ENCODE assay signal across 15 cellular contexts in genomic region chr12:114685869-114686268, GRCh38. TPM values are rescaled to one million over a fixed set of nuclear protein-coding genes. Genes with fewer than 3 reads are reported as not detected.
DNase-seq lines count a peak whose midpoint lies in the region; ATAC-seq, FAIRE-seq and TF ChIP-seq lines count a peak whose summit lies in the region.
"Had no signal": no experiment of that assay in that cellular context is flagged by ENCODE, and none has a peak within 500 bp of the region (broad histone marks: within the 10 kb centered on the region; RNA-seq: fewer than 3 reads in every experiment).

No MANE protein-coding gene starts in this region.

- H2AFZ ChIP-seq in H1 (ENCODE audit: low read length) = no peak overlapping the region

- H3K23ac ChIP-seq in H1 (ENCODE audit: insufficient read length) = no peak overlapping the region

- no peak for TF ChIP-seq RAD21 in H1 (IDR thresholded peaks at IDR 0.05 in 1 of 2, conservative IDR thresholded peaks at IDR 0.05 in 1 of 2; ENCODE audit: low read depth in 2 of 2, low read length in 2 of 2)

- H3K27me3 ChIP-seq in breast epithelium = peaks cover 0 to 12% of the 10 kb centered on the region in 2 donors
- peaks cover 77 to 94% (median 89%) of the 10 kb centered on the region in 4 experiments for H3K27me3 ChIP-seq in H1 (replicated peaks in 1 of 4; ENCODE audit: control insufficient read depth in 3 of 4, extremely low read depth in 1 of 4, insufficient read depth in 3 of 4, low read length in 3 of 4)
- H3K27me3 ChIP-seq: right lobe of liver, uterus had no signal

- no peak overlapping the region for H3K18ac ChIP-seq in H1 (ENCODE audit: extremely low read depth, low read length)

- H3K4ac ChIP-seq in H1 (replicated peaks; ENCODE audit: insufficient read length, low read depth, low read length) = no peak overlapping the region

- H4K20me1 ChIP-seq in H1 (replicated peaks in 1 of 2; ENCODE audit: control insufficient read depth in 1 of 2, insufficient read depth in 2 of 2, low read length in 2 of 2) = peaks cover 5 to 24% of the 10 kb centered on the region in 2 experiments

- no peak overlapping the region for H3K14ac ChIP-seq in H1 (ENCODE audit: insufficient read length)

- H3K36me3 ChIP-seq in breast epithelium (no peaks in the 10 kb centered on the region), H1 (ENCODE audit: control insufficient read depth in 2 of 4, insufficient read depth in 4 of 4, low read length in 3 of 4) (no peaks in the 10 kb centered on the region), urinary bladder (ENCODE audit: insufficient read depth) (no peaks in the 10 kb centered on the region)
- H3K36me3 ChIP-seq: right lobe of liver, uterus had no signal

- H3K79me2 ChIP-seq in H1 (ENCODE audit: control insufficient read depth in 1 of 2, insufficient read depth in 2 of 2, low read length in 2 of 2) = no peaks in the 10 kb centered on the region

- H2BK120ac ChIP-seq in H1 (replicated peaks; ENCODE audit: low read depth, low read length) = no peak overlapping the region

- no TSS peak for BruUV-seq in MCF 10A (replicated peaks; lab: Mats Ljungman, UMichigan)

- 3% methylated on average over 11 of the region's 17 CpGs; no CpG with 5 or more reads in 1 of the 2 experiments for WGBS in H1 (ENCODE audit: extremely low coverage in 1 of 2, insufficient coverage in 1 of 2, insufficient read length in 1 of 2, insufficient replicate concordance in 2 of 2, low coverage in 1 of 2, low lambda C conversion rate in 2 of 2, missing lambda C conversion rate in 1 of 2), 2 experiments
- 58% methylated on average over 17 of the region's 17 CpGs for WGBS in urinary bladder

- H3K4me1 Mint-ChIP-seq in MCF 10A (ENCODE audit: insufficient read depth, unreplicated experiment) = peaks cover 13% of the 10 kb centered on the region
- H3K4me1 Mint-ChIP-seq in mesothelial cell of epicardium = peaks cover 60% of the 10 kb centered on the region
- H3K4me1 Mint-ChIP-seq in activated CD8-positive, alpha-beta T cell treated with anti-CD3 and anti-CD28 coated beads for 36 hours (ENCODE audit: low read depth) = peaks cover 21% of the 10 kb centered on the region

- no peak overlapping the region for H4K91ac ChIP-seq in H1 (replicated peaks; ENCODE audit: insufficient read length, low read length)

- H2BK12ac ChIP-seq in H1 (ENCODE audit: low read depth, low read length) = peak overlapping the region; percentile 94; the same call in 1 of the 2 replicates

- H3K9me3 ChIP-seq in breast epithelium = no peaks in the 10 kb centered on the region
- H3K9me3 ChIP-seq in H1 (ENCODE audit: insufficient read depth in 2 of 2, low read depth in 1 of 2, low read length in 1 of 2) = no peaks in the 10 kb centered on the region
- H3K9me3 ChIP-seq: right lobe of liver, uterus had no signal

- H4K8ac ChIP-seq in H1 (ENCODE audit: extremely low read depth, insufficient read depth, low read length) = no peak overlapping the region

- FAIRE-seq in H1 (lab: Jason Lieb, UNC) = no peak

- no peak for DNase-seq in breast epithelium (ENCODE audit: low spot score in 2 of 2)
- DNase-seq in MCF 10A (ENCODE audit: unreplicated experiment) = no peak
- no peak for DNase-seq in H1 (ENCODE audit: low read depth in 1 of 2, low spot score in 2 of 2)
- DNase-seq in mesothelial cell of epicardium (ENCODE audit: low spot score in 2 of 2, unreplicated experiment in 2 of 2) = no peak
- no peak for DNase-seq in GOT3 (lab: John Stamatoyannopoulos, UW)
- no peak for DNase-seq in GM13976 (ENCODE audit: low spot score)
- no peak for DNase-seq in activated CD8-positive, alpha-beta T cell treated with anti-CD3 and anti-CD28 coated beads for 36 hours
- DNase-seq: activated naive CD4-positive, alpha-beta T cell treated with anti-CD3 and anti-CD28 coated beads for 36 hours; left colon; natural killer cell; NCI-H510A treated with DMSO at 0.1 percent for 48 hours; right lobe of liver; stimulated activated CD4-positive, alpha-beta T cell treated with anti-CD3 and anti-CD28 coated beads, Interleukin-4, amount 100 ng/mL, for 4 hours; uterus had no signal

- POLR2A ChIA-PET in MCF 10A (lab: Yijun Ruan, JAX) (interaction anchor here (6.2 kb wide), 1 partner anchor 667 kb away, joined by 54 read pairs; no protein-coding TSS in a partner anchor), H1 (lab: Charles Lee; ENCODE audit: partially characterized antibody) (interaction anchor here (0.9 to 1.5 kb wide), 2 partner anchors 11 to 20 kb away, joined by 3 read pairs; no protein-coding TSS in a partner anchor)
- POLR2A ChIA-PET in activated CD8-positive, alpha-beta T cell treated with anti-CD3 and anti-CD28 coated beads for 36 hours (lab: Charles Lee) = no interaction called here

- TF ChIP-seq POLR2A in breast epithelium (IDR thresholded peaks at IDR 0.05) (no peak), H1 (IDR thresholded peaks at IDR 0.05; ENCODE audit: control extremely low read depth in 1 of 2, low read depth in 2 of 2, low read length in 2 of 2) (no peak)

- H3K4me2 ChIP-seq in H1 (ENCODE audit: insufficient read depth in 1 of 2, low read depth in 2 of 2, low read length in 2 of 2) = peak overlapping the region; percentile 90 to 95

- H3K27me3 Mint-ChIP-seq in MCF 10A (ENCODE audit: insufficient read depth, unreplicated experiment) (peaks cover 30% of the 10 kb centered on the region), mesothelial cell of epicardium (ENCODE audit: low read depth) (peaks cover 6% of the 10 kb centered on the region)
- H3K27me3 Mint-ChIP-seq in activated CD8-positive, alpha-beta T cell treated with anti-CD3 and anti-CD28 coated beads for 36 hours = peaks cover 92% of the 10 kb centered on the region

- H3K27ac ChIP-seq in breast epithelium = peak overlapping the region; percentile 93 to 96
- H3K27ac ChIP-seq in H1 (ENCODE audit: low read depth, low read length) = no peak overlapping the region
- peak overlapping the region; percentile 94 for H3K27ac ChIP-seq in urinary bladder (ENCODE audit: low read depth)

- H2BK15ac ChIP-seq in H1 (ENCODE audit: low read length) = no peak overlapping the region

- TF ChIP-seq CTCF in breast epithelium (IDR thresholded peaks at IDR 0.05) (no peak), MCF 10A (IDR thresholded peaks at IDR 0.05; ENCODE audit: unreplicated experiment) (no peak), H1 (IDR thresholded peaks at IDR 0.05; ENCODE audit: control extremely low read depth in 1 of 3, insufficient read depth in 1 of 3, low read depth in 1 of 3, low read length in 3 of 3) (no peak), mesothelial cell of epicardium (IDR thresholded peaks at IDR 0.05; ENCODE audit: unreplicated experiment) (no peak), GM13976 (IDR thresholded peaks at IDR 0.05; ENCODE audit: borderline replicate concordance, control extremely low read depth, extremely low read depth, insufficient read depth, missing control alignments) (no peak)
- TF ChIP-seq CTCF in activated CD8-positive, alpha-beta T cell treated with anti-CD3 and anti-CD28 coated beads for 36 hours (IDR thresholded peaks at IDR 0.05) = no peak

- TF ChIP-seq EP300 in H1 (IDR thresholded peaks at IDR 0.05; ENCODE audit: borderline replicate concordance in 1 of 2, low read depth in 2 of 2, low read length in 2 of 2) = no peak

- H2BK20ac ChIP-seq in H1 (ENCODE audit: low read length) = no peak overlapping the region

- H3K23me2 ChIP-seq in H1 (ENCODE audit: low read depth, low read length) = peaks cover 16% of the 10 kb centered on the region; the same call in 1 of the 2 replicates

- H2AK5ac ChIP-seq in H1 (ENCODE audit: low read depth, low read length) = no peak overlapping the region

- H3K4me3 ChIP-seq in breast epithelium = no peak overlapping the region
- peak overlapping the region in 1 of 4 experiments; percentile 54; a peak in 2 of 8 replicates for H3K4me3 ChIP-seq in H1 (ENCODE audit: extremely low read depth in 1 of 4, insufficient read depth in 2 of 4, low read depth in 3 of 4, low read length in 4 of 4)
- H3K4me3 ChIP-seq in urinary bladder (ENCODE audit: low read depth, low read length) = no peak overlapping the region

- H3K4me3 Mint-ChIP-seq in MCF 10A (ENCODE audit: unreplicated experiment) (no peak overlapping the region), mesothelial cell of epicardium (peak overlapping the region; percentile 100)
- no peak overlapping the region for H3K4me3 Mint-ChIP-seq in activated CD8-positive, alpha-beta T cell treated with anti-CD3 and anti-CD28 coated beads for 36 hours

- H3K27ac Mint-ChIP-seq in MCF 10A (ENCODE audit: low read depth, unreplicated experiment) (no peak overlapping the region), mesothelial cell of epicardium (peak overlapping the region; percentile 100)
- H3K27ac Mint-ChIP-seq in activated CD8-positive, alpha-beta T cell treated with anti-CD3 and anti-CD28 coated beads for 36 hours = no peak overlapping the region
- H3K27ac Mint-ChIP-seq: activated naive CD4-positive, alpha-beta T cell treated with anti-CD3 and anti-CD28 coated beads for 36 hours; natural killer cell had no signal

- H3K36me3 Mint-ChIP-seq in MCF 10A (ENCODE audit: insufficient read depth, unreplicated experiment) = peaks cover 6% of the 10 kb centered on the region
- H3K36me3 Mint-ChIP-seq in mesothelial cell of epicardium = peaks cover 20% of the 10 kb centered on the region
- H3K36me3 Mint-ChIP-seq in activated CD8-positive, alpha-beta T cell treated with anti-CD3 and anti-CD28 coated beads for 36 hours (ENCODE audit: low read depth) = no peaks in the 10 kb centered on the region

- H3K9ac ChIP-seq in H1 (replicated peaks in 1 of 4; ENCODE audit: extremely low read depth in 1 of 4, low read depth in 3 of 4, low read length in 3 of 4) = no peak overlapping the region

- intact Hi-C loops in breast epithelium (cut with DNase I; ENCODE audit: low total_unique reads) = no loop called here
- intact Hi-C loops in MCF 10A (cut with micrococcal nuclease) = loop anchor here (2.0 to 10.0 kb wide), 3 partner anchors 409 to 573 kb away; no protein-coding TSS in a partner anchor
- intact Hi-C loops in activated CD8-positive, alpha-beta T cell treated with anti-CD3 and anti-CD28 coated beads for 36 hours (cut with micrococcal nuclease) = loop anchor here (10.0 kb wide), 1 partner anchor 281 kb away; the partner anchor contains the start of gene TBX5

- H3K56ac ChIP-seq in H1 (replicated peaks; ENCODE audit: insufficient read length, low read depth, low read length) = no peak overlapping the region

- in situ Hi-C loops in GM13976 (cut with MboI; ENCODE audit: low sequenced_read_pairs, unreplicated experiment) = no loop called here

- H3K9me3 Mint-ChIP-seq in MCF 10A (ENCODE audit: unreplicated experiment) (no peaks in the 10 kb centered on the region), mesothelial cell of epicardium (no peaks in the 10 kb centered on the region)
- peaks cover 2% of the 10 kb centered on the region for H3K9me3 Mint-ChIP-seq in activated CD8-positive, alpha-beta T cell treated with anti-CD3 and anti-CD28 coated beads for 36 hours
- H3K9me3 Mint-ChIP-seq: activated naive CD4-positive, alpha-beta T cell treated with anti-CD3 and anti-CD28 coated beads for 36 hours; natural killer cell had no signal

- no peak for ATAC-seq in activated CD8-positive, alpha-beta T cell treated with anti-CD3 and anti-CD28 coated beads for 36 hours
- ATAC-seq: left colon, natural killer cell, right lobe of liver had no signal

- H3K79me1 ChIP-seq in H1 (ENCODE audit: low read depth, low read length) = no peaks in the 10 kb centered on the region

- CTCF ChIA-PET in MCF 10A (lab: Yijun Ruan, JAX) = interaction anchor here (1.0 kb wide), 1 partner anchor 1232 kb away, joined by 5 read pairs; no protein-coding TSS in a partner anchor
- CTCF ChIA-PET in H1 (lab: Charles Lee; ENCODE audit: partially characterized antibody) = interaction anchor here (0.5 to 1.9 kb wide), 2 partner anchors 20 to 695 kb away, joined by 3 to 6 read pairs; no protein-coding TSS in a partner anchor
- CTCF ChIA-PET in activated CD8-positive, alpha-beta T cell treated with anti-CD3 and anti-CD28 coated beads for 36 hours (lab: Charles Lee) = no interaction called here

- no peak overlapping the region for H4K5ac ChIP-seq in H1 (ENCODE audit: insufficient read length, low read depth, low read length)

- H3K4me1 ChIP-seq in breast epithelium (no peaks in the 10 kb centered on the region), H1 (replicated peaks in 1 of 4; ENCODE audit: control insufficient read depth in 3 of 4, insufficient read depth in 4 of 4, low read length in 3 of 4) (peaks cover 7 to 43% (median 34%) of the 10 kb centered on the region in 4 experiments), urinary bladder (ENCODE audit: insufficient read depth) (no peaks in the 10 kb centered on the region)
- H3K4me1 ChIP-seq: right lobe of liver, uterus had no signal

- H2BK5ac ChIP-seq in H1 (ENCODE audit: low read depth, low read length) = no peak overlapping the region

RNA-seq across cellular contexts. Expression of gene TBX3, which starts 1.9 kb away (rescaled TPM):
- total RNA-seq in breast epithelium = 100 to 1,000 TPM in 1 of 3 donors, 10 to 100 TPM in 2; 21.3 to 115 (median 78.3) TPM
- 6.6 and 8.0 TPM in 2 replicates for total RNA-seq in MCF 10A (2022)
- 0.29 and 1.0 TPM in 2 replicates for total RNA-seq in H1 (2021; fragmentation: NEBNext Ultra II Directional; extraction: Animal tissue kit (Norgen Biotek cat#: 25700))
- 0.09 TPM in 2 replicates for polyA plus RNA-seq in H1 (2011; rRNA removed)
- polyA plus RNA-seq in H1 (2011; cell fraction: cytosol; rRNA removed) = 0.09 TPM
- 0.20 TPM for polyA plus RNA-seq in H1 (2011; cell fraction: nucleus; rRNA removed)
- 0.12 to 0.38 TPM (median 0.24 TPM) in 4 replicates for polyA plus RNA-seq in H1 (2012, experiment 1 of 2)
- polyA plus RNA-seq in H1 (2012, experiment 2 of 2) = 0.18 TPM
- 0.30 TPM for polyA plus RNA-seq in H1 (2013, experiment 1 of 2)
- polyA plus RNA-seq in H1 (2013, experiment 2 of 2) = 0.13 TPM
- polyA minus RNA-seq in H1 (2011; rRNA and poly(A)+ RNA removed) = 0.09 TPM in 1 of 2 replicates, not detected in the other
- 0.73 TPM for polyA minus RNA-seq in H1 (2011; cell fraction: cytosol; rRNA and poly(A)+ RNA removed)
- 0.50 TPM for polyA minus RNA-seq in H1 (2011; cell fraction: nucleus; rRNA and poly(A)+ RNA removed)
- total RNA-seq in mesothelial cell of epicardium = 409 to 427 TPM (median 425 TPM) in 3 replicates
- total RNA-seq in urinary bladder = 123 TPM
- polyA plus RNA-seq in urinary bladder = 53.8 TPM
- total RNA-seq in activated CD8-positive, alpha-beta T cell treated with anti-CD3 and anti-CD28 coated beads for 36 hours = not detected
- total RNA-seq: activated naive CD4-positive, alpha-beta T cell treated with anti-CD3 and anti-CD28 coated beads for 36 hours had no signal
